In genomic region chrX:40094041-40094899, GRCh38 we compare ENCODE assay signal across 8 cellular contexts. TPM values are rescaled to one million over a fixed set of nuclear protein-coding genes. Genes with fewer than 3 reads are reported as not detected.
DNase-seq lines count a peak whose midpoint lies in the region; ATAC-seq, FAIRE-seq and TF ChIP-seq lines count a peak whose summit lies in the region.

No MANE protein-coding gene starts in this region.

- ATAC-seq in Panc1 (no peak), left lung (peak; percentile 0), HG02763 (IDR thresholded peaks at IDR 0.05; ENCODE audit: unreplicated experiment) (no peak)
- ATAC-seq in central memory CD8-positive, alpha-beta T cell (replicated peaks; ENCODE audit: extremely low read depth, poor library complexity, severe bottlenecking), result no peak

- H3K9me3 ChIP-seq in Panc1 (ENCODE audit: control insufficient read depth, insufficient read depth, low read depth, low read length) (no peaks in the 10 kb centered on the region), left lung (no peaks in the 10 kb centered on the region), stomach (peaks cover 0 to 24% (median 0%) of the 10 kb centered on the region in 4 donors)

- peak overlapping the region; percentile 53 to 64 for H3K4me3 ChIP-seq in Panc1 (ENCODE audit: low read depth in 2 of 2, low read length in 2 of 2)
- peak overlapping the region; percentile 53 to 61 for H3K4me3 ChIP-seq in left lung
- peak overlapping the region; percentile 63 to 75 (median 70) for H3K4me3 ChIP-seq in stomach

- BruUV-seq in Panc1 (replicated peaks; lab: Mats Ljungman, UMichigan), result no TSS peak

- no peaks in the 10 kb centered on the region for H3K27me3 ChIP-seq in Panc1 (ENCODE audit: control insufficient read depth, insufficient read depth, low read length)
- peaks cover 0 to 67% of the 10 kb centered on the region in 2 donors for H3K27me3 ChIP-seq in left lung
- H3K27me3 ChIP-seq in stomach, result peaks cover 0 to 70% (median 11%) of the 10 kb centered on the region in 3 donors

- no peaks in the 10 kb centered on the region for H3K27me3 Mint-ChIP-seq in central memory CD8-positive, alpha-beta T cell

- 1 to 6% (median 4%) methylated on average over 33 to 74 of the region's 76 CpGs; no CpG with 5 or more reads in 1 of the 5 donors for WGBS in stomach, 5 donors

- no peak for TF ChIP-seq EP300 in stomach (IDR thresholded peaks at IDR 0.05)

- H3K27ac ChIP-seq in Panc1 (ENCODE audit: low read length) (peak overlapping the region; percentile 73; the same call in 1 of the 2 replicates), left lung (peak overlapping the region in 1 of 2 donors; percentile 26), stomach (peak overlapping the region; percentile 88 to 95 (median 93))

- H3K36me3 Mint-ChIP-seq in central memory CD8-positive, alpha-beta T cell (ENCODE audit: insufficient read depth), result peaks cover 32% of the 10 kb centered on the region

- POLR2A ChIA-PET in Panc1 (lab: Charles Lee), result interaction anchor here (0.6 kb wide), 1 partner anchor 78 kb away, joined by 3 read pairs; no protein-coding TSS in a partner anchor

- no peak for TF ChIP-seq POLR2A in stomach (IDR thresholded peaks at IDR 0.05)

- CTCF ChIA-PET in Panc1 (lab: Charles Lee), result no interaction called here

- peak overlapping the region; percentile 88 for H3K27ac Mint-ChIP-seq in central memory CD8-positive, alpha-beta T cell (ENCODE audit: low read depth)

- in situ Hi-C loops in Panc1 (cut with HindIII; ENCODE audit: low pct_unique_long_range_greater_than_20kb, low sequenced_read_pairs), result no loop called here

- no peaks in the 10 kb centered on the region; the same call in 1 of the 2 replicates for H3K4me1 ChIP-seq in Panc1 (ENCODE audit: control insufficient read depth, insufficient read depth, low read length)
- H3K4me1 ChIP-seq in left lung, result peaks cover 4 to 42% of the 10 kb centered on the region in 2 donors
- H3K4me1 ChIP-seq in stomach, result peaks cover 7 to 96% (median 53%) of the 10 kb centered on the region in 4 donors

- intact Hi-C loops in Panc1 (cut with micrococcal nuclease; ENCODE audit: unreplicated experiment) (loop anchor here (5.0 kb wide), 1 partner anchor 78 kb away; no protein-coding TSS in a partner anchor), left lung (cut with DNase I) (no loop called here), stomach (cut with DNase I; ENCODE audit: low total_unique reads) (loop anchor here (10.0 kb wide), 1 partner anchor 61 kb away; no protein-coding TSS in a partner anchor)

- DNase-seq in GM19239 (ENCODE audit: insufficient read length, low spot score), result no peak
- DNase-seq in Panc1 (ENCODE audit: low read depth, low spot score), result no peak
- no peak for DNase-seq in central memory CD8-positive, alpha-beta T cell (ENCODE audit: low spot score in 2 of 2)
- peak; percentile 50 to 82 for DNase-seq in left lung
- DNase-seq in stomach, result no peak
- DNase-seq in H4 (ENCODE audit: low spot score), result no peak
- no peak for DNase-seq in NCI-H1105 treated with DMSO at 0.1 percent for 48 hours (lab: John Stamatoyannopoulos, UW)

- peak overlapping the region; percentile 93 for H3K4me3 Mint-ChIP-seq in central memory CD8-positive, alpha-beta T cell

- no peaks in the 10 kb centered on the region for H3K9me3 Mint-ChIP-seq in central memory CD8-positive, alpha-beta T cell

- TF ChIP-seq CTCF in Panc1 (IDR thresholded peaks at IDR 0.05) (no peak), left lung (IDR thresholded peaks at IDR 0.05) (no peak), stomach (IDR thresholded peaks at IDR 0.05) (no peak)

- H3K36me3 ChIP-seq in Panc1 (ENCODE audit: control insufficient read depth, insufficient read depth, low read length), result no peaks in the 10 kb centered on the region
- H3K36me3 ChIP-seq in left lung, result no peaks in the 10 kb centered on the region
- H3K36me3 ChIP-seq in stomach, result no peaks in the 10 kb centered on the region

- H3K4me1 Mint-ChIP-seq in central memory CD8-positive, alpha-beta T cell, result peaks cover 46% of the 10 kb centered on the region

- FAIRE-seq in GM19239 (lab: Jason Lieb, UNC), result peak; percentile 64

RNA-seq across cellular contexts. Expression of gene BCOR, which starts 3.5 kb away (rescaled TPM):
- total RNA-seq in Panc1 (2021; ENCODE audit: unreplicated experiment) (48.3 TPM), left lung (10 to 100 TPM; 19.0 to 24.0 TPM), stomach (10 to 100 TPM; 11.0 to 45.5 (median 34.8) TPM)
- polyA plus RNA-seq in Panc1 (2012; ENCODE audit: insufficient read length), result 33.8 TPM
- polyA plus RNA-seq in stomach, result 10 to 100 TPM in 1 of 3 donors, 1 to 10 TPM in 2; 4.4 to 11.8 (median 5.0) TPM
- 22.8 and 23.8 TPM in 2 replicates for total RNA-seq in H4 (2014; rRNA removed; shearing (Covaris generic))

Comparison
In these comparisons a context has a peak if more than half of its experiments do, and no peak if none do; other contexts are left out.
1. DNase-seq: peak in left lung (2 of 2); none in GM19239 (single experiment), Panc1 (single experiment), central memory CD8-positive, alpha-beta T cell (0 of 2), stomach (single experiment), H4 (single experiment) and NCI-H1105 treated with DMSO at 0.1 percent for 48 hours (single experiment).
2. intact Hi-C loops: an anchor here in Panc1 (5.0 kb wide) and stomach (10.0 kb wide); none called in left lung.
3. Peak in every context shown above with its lines, with median percentiles within 50 percentile points of each other: H3K4me3 ChIP-seq.